8 cellular contexts compared by ENCODE assay signal in genomic region chr3:27357665-27358258, GRCh38. TPM values are rescaled to one million over a fixed set of nuclear protein-coding genes. Genes with fewer than 3 reads are reported as not detected.
DNase-seq lines count a peak whose midpoint lies in the region; ATAC-seq and TF ChIP-seq lines count a peak whose summit lies in the region.

No MANE protein-coding gene starts in this region.

- H2BK15ac ChIP-seq in neuronal stem cell (ENCODE audit: low read length), result no peak overlapping the region

- intact Hi-C loops in esophagus squamous epithelium (cut with DNase I), result no loop called here
- intact Hi-C loops in vagina (cut with DNase I), result no loop called here

- 40 to 42% methylated on average over 1 of the region's 1 CpG for WGBS in esophagus squamous epithelium, 2 donors
- WGBS in neuronal stem cell (ENCODE audit: extremely low coverage in 2 of 2, insufficient read length in 2 of 2, insufficient replicate concordance in 1 of 2), 2 donors, result no CpG with 5 or more reads among the region's 1 CpG

- H2BK12ac ChIP-seq in neuronal stem cell (ENCODE audit: low read length), result no peak overlapping the region

- TF ChIP-seq CTCF in esophagus squamous epithelium (IDR thresholded peaks at IDR 0.05), result peak; percentile 18 to 61 (median 50)
- TF ChIP-seq CTCF in vagina (IDR thresholded peaks at IDR 0.05), result peak in 2 of 3 experiments; percentile 38 to 46

- H3K14ac ChIP-seq in neuronal stem cell (ENCODE audit: low read length), result no peak overlapping the region

- H3K27ac ChIP-seq in esophagus squamous epithelium (peak overlapping the region in 1 of 4 donors; percentile 21), neuronal stem cell (replicated peaks; ENCODE audit: low read length) (no peak overlapping the region), vagina (no peak overlapping the region)

- H3K9ac ChIP-seq in neuronal stem cell (ENCODE audit: low read depth, low read length, poor library complexity), result no peak overlapping the region

- no peak overlapping the region for H2BK5ac ChIP-seq in neuronal stem cell (ENCODE audit: low read length)

- H3K4me2 ChIP-seq in neuronal stem cell (ENCODE audit: insufficient read depth, low read length, poor library complexity, severe bottlenecking), result no peak overlapping the region

- H3K18ac ChIP-seq in neuronal stem cell (ENCODE audit: low read length), result no peak overlapping the region

- no peak for TF ChIP-seq POLR2A in esophagus squamous epithelium (IDR thresholded peaks at IDR 0.05)
- TF ChIP-seq POLR2A in vagina (IDR thresholded peaks at IDR 0.05), result no peak

- no peak overlapping the region for H2BK120ac ChIP-seq in neuronal stem cell (ENCODE audit: low read depth, low read length)

- H3K4me3 ChIP-seq in esophagus squamous epithelium, result no peak overlapping the region
- H3K4me3 ChIP-seq in neuronal stem cell (ENCODE audit: low read length in 2 of 2), result no peak overlapping the region
- no peak overlapping the region for H3K4me3 ChIP-seq in vagina

- DNase-seq in Ammon's horn (ENCODE audit: low spot score) (peak; percentile 60), NCI-H446 (lab: John Stamatoyannopoulos, UW) (peak; percentile 13 to 24), esophagus squamous epithelium (lab: John Stamatoyannopoulos, UW) (no peak), neuronal stem cell (ENCODE audit: low spot score) (peak; percentile 39), vagina (ENCODE audit: extremely low spot score in 2 of 2) (no peak)
- DNase-seq in activated CD4-positive, alpha-beta T cell treated with anti-CD3 and anti-CD28 coated beads, Interleukin-2, amount 50 U/mL, for 1 hour, result peak; percentile 52

- H3K36me3 ChIP-seq in esophagus squamous epithelium, result no peaks in the 10 kb centered on the region
- no peaks in the 10 kb centered on the region for H3K36me3 ChIP-seq in neuronal stem cell (replicated peaks in 1 of 2; ENCODE audit: control insufficient read depth in 2 of 2, insufficient read depth in 2 of 2, low read length in 2 of 2)
- no peaks in the 10 kb centered on the region for H3K36me3 ChIP-seq in vagina

- no peaks in the 10 kb centered on the region for H3K79me1 ChIP-seq in neuronal stem cell (ENCODE audit: low read depth, low read length)

- no peak overlapping the region for H4K8ac ChIP-seq in neuronal stem cell (ENCODE audit: low read depth, low read length)

- ATAC-seq in GM18517 (IDR thresholded peaks at IDR 0.05; ENCODE audit: unreplicated experiment) (peak; percentile 91), HG02970 (IDR thresholded peaks at IDR 0.05; ENCODE audit: low FRiP score, unreplicated experiment) (peak; percentile 86)

- H3K4ac ChIP-seq in neuronal stem cell (ENCODE audit: low read length), result no peak overlapping the region

- H3K27me3 ChIP-seq in esophagus squamous epithelium (no peaks in the 10 kb centered on the region), neuronal stem cell (ENCODE audit: control insufficient read depth in 3 of 3, insufficient read depth in 3 of 3, low read depth in 1 of 3, low read length in 3 of 3) (no peaks in the 10 kb centered on the region), vagina (no peaks in the 10 kb centered on the region)

- H3K4me1 ChIP-seq in esophagus squamous epithelium (peaks cover 0 to 47% (median 2%) of the 10 kb centered on the region in 3 donors), neuronal stem cell (ENCODE audit: control insufficient read depth in 2 of 2, insufficient read depth in 1 of 2, low read depth in 1 of 2, low read length in 2 of 2) (peaks cover 2 to 17% of the 10 kb centered on the region in 2 donors), vagina (peaks cover 6% of the 10 kb centered on the region)

- no peak overlapping the region for H2AK5ac ChIP-seq in neuronal stem cell (ENCODE audit: low read depth, low read length)

- H3K23ac ChIP-seq in neuronal stem cell (ENCODE audit: low read depth, low read length, poor library complexity), result no peak overlapping the region

- H4K91ac ChIP-seq in neuronal stem cell (ENCODE audit: low read depth, low read length, poor library complexity), result no peak overlapping the region

- no peak overlapping the region for H2AFZ ChIP-seq in neuronal stem cell (ENCODE audit: low read length)

- H3K9me3 ChIP-seq in esophagus squamous epithelium, result no peaks in the 10 kb centered on the region
- no peaks in the 10 kb centered on the region for H3K9me3 ChIP-seq in neuronal stem cell (replicated peaks in 1 of 2; ENCODE audit: control insufficient read depth in 2 of 2, insufficient read depth in 1 of 2, low read depth in 1 of 2, low read length in 2 of 2)
- H3K9me3 ChIP-seq in vagina, result no peaks in the 10 kb centered on the region

RNA-seq across cellular contexts. Expression of gene NEK10, which starts 11.4 kb away (rescaled TPM):
- total RNA-seq in esophagus squamous epithelium, result 10 to 100 TPM in 1 of 4 donors, under 1 TPM in 3; 0.29 to 12.4 (median 0.61) TPM
- 0.43 TPM for polyA plus RNA-seq in neuronal stem cell (2013, experiment 1 of 2)
- polyA plus RNA-seq in neuronal stem cell (2013, experiment 2 of 2), result 0.54 TPM
- not detected for total RNA-seq in vagina

Comparison
In these comparisons a context has a peak if more than half of its experiments do, and no peak if none do; other contexts are left out.
1. DNase-seq: peak in Ammon's horn (single experiment), NCI-H446 (2 of 2), activated CD4-positive, alpha-beta T cell treated with anti-CD3 and anti-CD28 coated beads, Interleukin-2, amount 50 U/mL, for 1 hour (single experiment) and neuronal stem cell (single experiment); none in esophagus squamous epithelium (single experiment) and vagina (0 of 2).